ENCODE assay signal across 27 cellular contexts in genomic region chr5:207599-207998, GRCh38. TPM values are rescaled to one million over a fixed set of nuclear protein-coding genes. Genes with fewer than 3 reads are reported as not detected.
DNase-seq lines count a peak whose midpoint lies in the region; ATAC-seq and TF ChIP-seq lines count a peak whose summit lies in the region.
"Had no signal": no experiment of that assay in that cellular context is flagged by ENCODE, and none has a peak within 500 bp of the region (broad histone marks: within the 10 kb centered on the region; RNA-seq: fewer than 3 reads in every experiment).

No MANE protein-coding gene starts in this region.

- H3K4me1 Mint-ChIP-seq in endodermal cell = peaks cover 14% of the 10 kb centered on the region

- H3K27me3 ChIP-seq in cardiac muscle cell = no peaks in the 10 kb centered on the region
- H3K27me3 ChIP-seq in endodermal cell (ENCODE audit: control insufficient read depth, insufficient read depth, low read length, poor library complexity, severe bottlenecking) = no peaks in the 10 kb centered on the region
- no peaks in the 10 kb centered on the region for H3K27me3 ChIP-seq in upper lobe of right lung
- H3K27me3 ChIP-seq: BE2C, foreskin keratinocyte, ovary, right lobe of liver had no signal

- H3K36me3 ChIP-seq in cardiac muscle cell = peaks cover 8% of the 10 kb centered on the region
- H3K36me3 ChIP-seq in endodermal cell (ENCODE audit: control insufficient read depth, insufficient read depth, low read length) = peaks cover 31% of the 10 kb centered on the region
- H3K36me3 ChIP-seq in upper lobe of right lung = peaks cover 32% of the 10 kb centered on the region
- H3K36me3 ChIP-seq: ovary had no signal

- no peak for TF ChIP-seq CTCF in cardiac muscle cell (IDR thresholded peaks at IDR 0.05; ENCODE audit: low read depth, low read length)
- no peak for TF ChIP-seq CTCF in endodermal cell (conservative IDR thresholded peaks at IDR 0.05)
- TF ChIP-seq CTCF in upper lobe of right lung (IDR thresholded peaks at IDR 0.05) = no peak

- peak overlapping the region; percentile 67 for H3K27ac Mint-ChIP-seq in endodermal cell
- H3K27ac Mint-ChIP-seq: activated B cell treated with CpG ODN at 0.5 μM for 24 hours, natural killer cell had no signal

- no peaks in the 10 kb centered on the region for H3K27me3 Mint-ChIP-seq in endodermal cell (ENCODE audit: insufficient read depth)
- H3K27me3 Mint-ChIP-seq: activated B cell treated with CpG ODN at 0.5 μM for 24 hours; central memory CD8-positive, alpha-beta T cell had no signal

- peak overlapping the region; percentile 95 for H3K27ac ChIP-seq in cardiac muscle cell
- H3K27ac ChIP-seq in endodermal cell (ENCODE audit: low read depth, low read length) = no peak overlapping the region
- H3K27ac ChIP-seq in upper lobe of right lung = no peak overlapping the region
- H3K27ac ChIP-seq: foreskin keratinocyte, ovary, right lobe of liver had no signal

- ATAC-seq in Right ventricle myocardium inferior (no peak), upper lobe of right lung (no peak), HG03354 (IDR thresholded peaks at IDR 0.05; ENCODE audit: poor library complexity, severe bottlenecking, unreplicated experiment) (no peak), GM18517 (IDR thresholded peaks at IDR 0.05; ENCODE audit: unreplicated experiment) (no peak)
- ATAC-seq: foreskin keratinocyte, natural killer cell had no signal

- H3K9me3 Mint-ChIP-seq in endodermal cell = no peaks in the 10 kb centered on the region
- H3K9me3 Mint-ChIP-seq: activated B cell treated with CpG ODN at 0.5 μM for 24 hours; central memory CD8-positive, alpha-beta T cell; H9; natural killer cell had no signal

- H3K9ac ChIP-seq in endodermal cell (ENCODE audit: extremely low read depth, low read length, poor library complexity, severe bottlenecking) = no peak overlapping the region
- H3K9ac ChIP-seq: SK-N-SH had no signal

- H3K36me3 Mint-ChIP-seq in endodermal cell (ENCODE audit: low read depth) = peaks cover 26% of the 10 kb centered on the region

- no peak overlapping the region for H3K4me3 Mint-ChIP-seq in endodermal cell
- H3K4me3 Mint-ChIP-seq: activated B cell treated with CpG ODN at 0.5 μM for 24 hours; central memory CD8-positive, alpha-beta T cell; H9; natural killer cell had no signal

- intact Hi-C loops in Right ventricle myocardium inferior (cut with DNase I) (no loop called here), upper lobe of right lung (cut with DNase I) (no loop called here)

- no peak overlapping the region for H3K4me3 ChIP-seq in cardiac muscle cell
- no peak overlapping the region for H3K4me3 ChIP-seq in endodermal cell (ENCODE audit: low read length)
- no peak overlapping the region for H3K4me3 ChIP-seq in upper lobe of right lung
- H3K4me3 ChIP-seq: ovary, right lobe of liver had no signal

- no peaks in the 10 kb centered on the region for H3K9me3 ChIP-seq in cardiac muscle cell (ENCODE audit: low read depth)
- no peaks in the 10 kb centered on the region for H3K9me3 ChIP-seq in endodermal cell (ENCODE audit: control insufficient read depth, low read length)
- H3K9me3 ChIP-seq in upper lobe of right lung = no peaks in the 10 kb centered on the region
- H3K9me3 ChIP-seq: BE2C, ovary, right lobe of liver, SK-N-SH had no signal

- 57 to 75% methylated on average over 8 to 14 of the region's 14 CpGs for WGBS in endodermal cell (ENCODE audit: insufficient coverage in 1 of 2, insufficient read length in 1 of 2), 2 experiments

- H3K4me1 ChIP-seq in cardiac muscle cell (ENCODE audit: low read depth) (peaks cover 39% of the 10 kb centered on the region), endodermal cell (ENCODE audit: control insufficient read depth, insufficient read depth, low read length) (peaks cover 12% of the 10 kb centered on the region), upper lobe of right lung (no peaks in the 10 kb centered on the region)
- H3K4me1 ChIP-seq: BE2C, foreskin keratinocyte, right lobe of liver had no signal

- DNase-seq in cardiac muscle cell (ENCODE audit: low read depth in 1 of 2, low spot score in 1 of 2) = peak in 1 of 2 donors; percentile 36
- DNase-seq in Right ventricle myocardium inferior (ENCODE audit: missing footprints) = no peak
- DNase-seq in endodermal cell = peak; percentile 56
- DNase-seq in iPS-NIHi11 (ENCODE audit: low spot score) = peak; percentile 14
- DNase-seq in upper lobe of right lung = peak; percentile 38
- no peak for DNase-seq in hypothalamus (lab: John Stamatoyannopoulos, UW)
- DNase-seq: activated B cell treated with CpG ODN at 0.5 μM for 24 hours; activated naive CD4-positive, alpha-beta T cell treated with anti-CD3 and anti-CD28 coated beads, Interleukin-2, amount 50 U/mL, for 16 hours; activated T-cell treated with anti-CD3 and anti-CD28 coated beads, Interleukin-2, amount 50 U/mL, for 1 hour; BE2C; foreskin keratinocyte; H9; natural killer cell; NCI-H146; NCI-H524 treated with DMSO at 0.1 percent for 48 hours; ovary; SK-N-SH had no signal

RNA-seq across cellular contexts. Expression of gene CCDC127, which starts 10.4 kb away (rescaled TPM):
- 6.4 and 11.3 TPM in 2 replicates for total RNA-seq in cardiac muscle cell
- 15.9 and 19.3 TPM in 2 replicates for polyA plus RNA-seq in cardiac muscle cell
- 9.4 TPM for total RNA-seq in Right ventricle myocardium inferior
- 1 to 10 TPM; 8.4 to 9.7 TPM for total RNA-seq in endodermal cell
- 5.9 TPM for polyA plus RNA-seq in endodermal cell (2013, experiment 1 of 2)
- polyA plus RNA-seq in endodermal cell (2013, experiment 2 of 2) = 5.8 TPM
- total RNA-seq in upper lobe of right lung = 5.5 TPM

RNA-seq across cellular contexts. Expression of gene SDHA, which starts 10.5 kb away (rescaled TPM):
- total RNA-seq in cardiac muscle cell = 207 and 247 TPM in 2 replicates
- polyA plus RNA-seq in cardiac muscle cell = 328 and 410 TPM in 2 replicates
- 811 TPM for total RNA-seq in Right ventricle myocardium inferior
- total RNA-seq in endodermal cell = 10 to 100 TPM; 61.6 to 73.1 TPM
- polyA plus RNA-seq in endodermal cell (2013, experiment 1 of 2) = 84.2 TPM
- polyA plus RNA-seq in endodermal cell (2013, experiment 2 of 2) = 70.5 TPM
- total RNA-seq in upper lobe of right lung = 94.0 TPM

RNA-seq across cellular contexts. Expression of gene LRRC14B, which starts 16.3 kb away (rescaled TPM):
- total RNA-seq in cardiac muscle cell (1.6 and 3.6 TPM in 2 replicates), Right ventricle myocardium inferior (74.9 TPM), endodermal cell (not detected), upper lobe of right lung (not detected)
- polyA plus RNA-seq in cardiac muscle cell = 1.5 and 2.7 TPM in 2 replicates
- polyA plus RNA-seq in endodermal cell (2013, experiment 1 of 2) = not detected
- polyA plus RNA-seq in endodermal cell (2013, experiment 2 of 2) = not detected
- total RNA-seq: A673; activated B cell treated with CpG ODN at 0.5 μM for 24 hours; aorta; dermis microvascular lymphatic vessel endothelial cell; foreskin keratinocyte; G401; H9; natural killer cell; right lobe of liver; T-helper 2 cell treated with Interferon-gamma antibody and Interleukin-4, amounts not matched to agents 100 ng/mL and 5 ng/mL, for 36 hours had no signal
- polyA plus RNA-seq: aorta, foreskin keratinocyte, SK-N-SH, urinary bladder had no signal

Comparison
In these comparisons a context has a peak if more than half of its experiments do, and no peak if none do; other contexts are left out.
1. RNA of gene LRRC14B, which starts 16.3 kb away (total RNA-seq): 74.9 TPM in Right ventricle myocardium inferior (single experiment); 1.6 to 3.6 TPM in cardiac muscle cell, not detected in endodermal cell and not detected in upper lobe of right lung (single experiment); every median in the first group is over 10 times any median in the second.
2. DNase-seq: peak in endodermal cell (single experiment), iPS-NIHi11 (single experiment) and upper lobe of right lung (single experiment); none in Right ventricle myocardium inferior (single experiment) and hypothalamus (0 of 51).